Comparison of ENCODE assay signal across 9 cellular contexts in genomic region chr3:58111513-58112184, GRCh38.
DNase-seq lines count a peak whose midpoint lies in the region; ATAC-seq lines count a peak whose summit lies in the region.
"Had no signal": no experiment of that assay in that cellular context is flagged by ENCODE, and none has a peak within 500 bp of the region (broad histone marks: within the 10 kb centered on the region; RNA-seq: fewer than 3 reads in every experiment).

No MANE protein-coding gene starts in this region.

- H3K27ac Mint-ChIP-seq in activated naive CD8-positive, alpha-beta T cell treated with anti-CD3 and anti-CD28 coated beads, Interleukin-2, amount 50 U/mL, for 24 hours = peak overlapping the region; percentile 15

- peaks cover 25% of the 10 kb centered on the region for H3K36me3 Mint-ChIP-seq in activated naive CD8-positive, alpha-beta T cell treated with anti-CD3 and anti-CD28 coated beads, Interleukin-2, amount 50 U/mL, for 24 hours (ENCODE audit: low read depth)

- no peak overlapping the region for H3K4me3 Mint-ChIP-seq in activated naive CD8-positive, alpha-beta T cell treated with anti-CD3 and anti-CD28 coated beads, Interleukin-2, amount 50 U/mL, for 24 hours

- DNase-seq in activated naive CD8-positive, alpha-beta T cell treated with anti-CD3 and anti-CD28 coated beads, Interleukin-2, amount 50 U/mL, for 24 hours = no peak
- DNase-seq in renal cortical epithelial cell (ENCODE audit: low read depth) (peak; percentile 23), NOMO-1 treated with dmso at 0.1 percent for 144 hours (lab: John Stamatoyannopoulos, UW; ENCODE audit: unreplicated experiment) (no peak)
- DNase-seq: NCI-H82 had no signal

- H3K4me1 Mint-ChIP-seq in activated naive CD8-positive, alpha-beta T cell treated with anti-CD3 and anti-CD28 coated beads, Interleukin-2, amount 50 U/mL, for 24 hours = peaks cover 28% of the 10 kb centered on the region

- H3K9me3 Mint-ChIP-seq in activated naive CD8-positive, alpha-beta T cell treated with anti-CD3 and anti-CD28 coated beads, Interleukin-2, amount 50 U/mL, for 24 hours = no peaks in the 10 kb centered on the region

- ATAC-seq in GM18517 (IDR thresholded peaks at IDR 0.05; ENCODE audit: unreplicated experiment) (peak; percentile 43), HG03135 (IDR thresholded peaks at IDR 0.05; ENCODE audit: unreplicated experiment) (peak; percentile 42), HG03108 (IDR thresholded peaks at IDR 0.05; ENCODE audit: unreplicated experiment) (no peak), GM21367 (IDR thresholded peaks at IDR 0.05; ENCODE audit: unreplicated experiment) (no peak), HG02840 (IDR thresholded peaks at IDR 0.05; ENCODE audit: low FRiP score, unreplicated experiment) (no peak)
- ATAC-seq in activated naive CD8-positive, alpha-beta T cell treated with anti-CD3 and anti-CD28 coated beads, Interleukin-2, amount 50 U/mL, for 24 hours = peak; percentile 42

- no peaks in the 10 kb centered on the region for H3K27me3 Mint-ChIP-seq in activated naive CD8-positive, alpha-beta T cell treated with anti-CD3 and anti-CD28 coated beads, Interleukin-2, amount 50 U/mL, for 24 hours

Comparison
In these comparisons a context has a peak if more than half of its experiments do, and no peak if none do; other contexts are left out.
1. ATAC-seq: peak in GM18517 (single experiment), HG03135 (single experiment) and activated naive CD8-positive, alpha-beta T cell treated with anti-CD3 and anti-CD28 coated beads, Interleukin-2, amount 50 U/mL, for 24 hours (single experiment); none in HG03108 (single experiment), GM21367 (single experiment) and HG02840 (single experiment).